ENCODE assay signal across 16 cellular contexts in the genomic region with DNA sequence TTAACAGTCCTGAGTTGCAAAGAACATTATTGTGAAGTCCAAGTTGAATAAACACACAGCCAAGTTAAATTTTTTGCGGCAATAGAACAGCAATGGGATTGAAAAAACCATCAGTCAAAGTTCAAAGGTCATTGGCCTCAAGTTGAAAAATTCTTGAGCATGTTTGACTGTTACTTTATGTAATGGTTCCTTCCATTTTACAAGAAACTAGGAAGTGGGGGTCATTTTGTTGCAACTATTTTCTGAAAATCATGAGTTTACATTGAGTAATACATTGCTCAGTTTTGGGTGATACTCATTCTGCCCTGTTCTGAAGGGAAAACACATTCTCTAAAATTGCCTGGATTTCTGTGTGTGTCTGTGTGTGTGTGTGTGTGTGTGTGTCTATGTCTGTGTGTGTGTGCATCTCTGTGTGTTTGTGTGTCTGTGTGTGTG. TPM values are rescaled to one million over a fixed set of nuclear protein-coding genes. Genes with fewer than 3 reads are reported as not detected.
DNase-seq lines count a peak whose midpoint lies in the region; ATAC-seq, FAIRE-seq and TF ChIP-seq lines count a peak whose summit lies in the region.
"Had no signal": no experiment of that assay in that cellular context is flagged by ENCODE, and none has a peak within 500 bp of the region (broad histone marks: within the 10 kb centered on the region; RNA-seq: fewer than 3 reads in every experiment).

No MANE protein-coding gene starts in this region.

- ATAC-seq in IMR-90 (ENCODE audit: low read depth) (no peak), GM12878 (no peak), right lobe of liver (peak in 3 of 4 donors; percentile 17 to 52 (median 50))

- no peak overlapping the region for H2AK5ac ChIP-seq in IMR-90 (ENCODE audit: low read depth, low read length)

- in situ Hi-C loops in IMR-90 (cut with MboI; ENCODE audit: low sequenced_read_pairs) (loop anchor here (5.0 kb wide), 1 partner anchor 192 kb away; no protein-coding TSS in a partner anchor), GM12878 (cut with MboI) (no loop called here), mammary epithelial cell (cut with MboI; ENCODE audit: low sequenced_read_pairs in 2 of 2) (no loop called here)

- no peak for FAIRE-seq in GM12878 (lab: Jason Lieb, UNC)
- FAIRE-seq: GM19239, keratinocyte had no signal

- no peaks in the 10 kb centered on the region for H3K27me3 ChIP-seq in CD4-positive, alpha-beta memory T cell (ENCODE audit: insufficient read depth, low read length)
- no peaks in the 10 kb centered on the region for H3K27me3 ChIP-seq in IMR-90 (ENCODE audit: control insufficient read depth, insufficient read depth, low read length)
- no peaks in the 10 kb centered on the region for H3K27me3 ChIP-seq in GM12878 (replicated peaks in 1 of 2; ENCODE audit: control insufficient read depth in 2 of 2, insufficient read depth in 2 of 2, low read length in 1 of 2)
- H3K27me3 ChIP-seq in right lobe of liver, result no peaks in the 10 kb centered on the region
- no peaks in the 10 kb centered on the region for H3K27me3 ChIP-seq in mammary epithelial cell (ENCODE audit: insufficient read depth, low read length)
- H3K27me3 ChIP-seq: right atrium auricular region had no signal

- DNase-seq in CD4-positive, alpha-beta memory T cell, result no peak
- DNase-seq in IMR-90 (no peak), GM12878 (ENCODE audit: low read depth, low spot score) (no peak), right lobe of liver (no peak), NCI-H345 treated with DMSO at 0.1 percent for 48 hours (lab: John Stamatoyannopoulos, UW; ENCODE audit: unreplicated experiment) (no peak), mammary epithelial cell (no peak), EL (no peak)
- DNase-seq: activated CD4-positive, CD25-positive, alpha-beta regulatory T cell treated with anti-CD3 and anti-CD28 coated beads, Interleukin-2, amount 50 U/mL, for 72 hours; DMS153; effector CD8-positive, alpha-beta T cell; stimulated activated CD4-positive, alpha-beta T cell treated with anti-CD3 and anti-CD28 coated beads, Interleukin-2, amount 100 ng/mL, for 24 hours had no signal

- intact Hi-C loops in CD4-positive, alpha-beta memory T cell (cut with micrococcal nuclease), result no loop called here
- intact Hi-C loops in IMR-90 (cut with micrococcal nuclease) (no loop called here), GM12878 (cut with micrococcal nuclease; ENCODE audit: unreplicated experiment) (no loop called here), right lobe of liver (cut with DNase I) (loop anchor here in 1 of 2 donors (10.0 kb wide), 1 partner anchor 55 kb away; no protein-coding TSS in a partner anchor), mammary epithelial cell (cut with micrococcal nuclease) (no loop called here)

- no peak overlapping the region for H3K4me3 Mint-ChIP-seq in CD4-positive, alpha-beta memory T cell
- H3K4me3 Mint-ChIP-seq: activated naive CD4-positive, alpha-beta T cell treated with anti-CD3 and anti-CD28 coated beads, Interleukin-2, amount 50 U/mL, for 24 hours had no signal

- TF ChIP-seq EP300 in GM12878 (IDR thresholded peaks at IDR 0.05; ENCODE audit: borderline replicate concordance in 1 of 2, control insufficient read depth in 1 of 2, low read depth in 2 of 2, low read length in 2 of 2), result no peak

- no peak for TF ChIP-seq POLR2A in IMR-90 (IDR thresholded peaks at IDR 0.05; ENCODE audit: low read depth, low read length)
- TF ChIP-seq POLR2A in GM12878 (IDR thresholded peaks at IDR 0.05; ENCODE audit: low read depth, low read length), result no peak
- TF ChIP-seq POLR2A in right lobe of liver (IDR thresholded peaks at IDR 0.05), result no peak

- H2BK20ac ChIP-seq in IMR-90 (ENCODE audit: low read depth, low read length), result no peak overlapping the region

- H4K8ac ChIP-seq in IMR-90 (ENCODE audit: low read depth in 2 of 2, low read length in 2 of 2), result no peak overlapping the region

- H2BK15ac ChIP-seq in IMR-90 (ENCODE audit: low read depth, low read length), result no peak overlapping the region

- no CpG with 5 or more reads among the region's 1 CpG for WGBS in IMR-90 (ENCODE audit: extremely low coverage in 2 of 2, insufficient read length in 1 of 2), 2 experiments
- 100% methylated on average over 1 of the region's 1 CpG for WGBS in GM12878 (ENCODE audit: insufficient coverage, insufficient replicate concordance, low lambda C conversion rate, missing lambda C conversion rate)
- WGBS in right lobe of liver (ENCODE audit: insufficient coverage, low coverage, low lambda C conversion rate, missing lambda C conversion rate), result 7% methylated on average over 1 of the region's 1 CpG
- 64% methylated on average over 1 of the region's 1 CpG for WGBS in mammary epithelial cell (ENCODE audit: low coverage, missing lambda C conversion rate)

- no peak overlapping the region for H4K5ac ChIP-seq in IMR-90 (ENCODE audit: low read depth, low read length)

- H2AK9ac ChIP-seq in IMR-90 (replicated peaks; ENCODE audit: low read depth, low read length, poor library complexity), result no peak overlapping the region

- peak overlapping the region; percentile 41 for H2BK5ac ChIP-seq in IMR-90 (ENCODE audit: low read depth, low read length, poor library complexity, severe bottlenecking)

- H3K4me1 ChIP-seq in CD4-positive, alpha-beta memory T cell (ENCODE audit: insufficient read depth, low read length), result peaks cover 39% of the 10 kb centered on the region
- peaks cover 4% of the 10 kb centered on the region; the same call in 1 of the 2 replicates for H3K4me1 ChIP-seq in IMR-90 (ENCODE audit: control insufficient read depth, insufficient read depth, low read length)
- peaks cover 9% of the 10 kb centered on the region for H3K4me1 ChIP-seq in GM12878 (ENCODE audit: control insufficient read depth, insufficient read depth, low read length)
- H3K4me1 ChIP-seq in right lobe of liver, result peaks cover 0 to 46% (median 18%) of the 10 kb centered on the region in 4 donors
- peaks cover 13% of the 10 kb centered on the region for H3K4me1 ChIP-seq in mammary epithelial cell (ENCODE audit: insufficient read depth, low read length)

- dilution Hi-C loops in IMR-90 (cut with HindIII; ENCODE audit: low sequenced_read_pairs, unreplicated experiment), result no loop called here
- dilution Hi-C loops in mammary epithelial cell (cut with HindIII; ENCODE audit: low sequenced_read_pairs), result no loop called here

- H3K4me2 ChIP-seq in IMR-90 (ENCODE audit: low read depth, low read length) (no peak overlapping the region), GM12878 (ENCODE audit: control insufficient read depth, insufficient read depth) (no peak overlapping the region), mammary epithelial cell (ENCODE audit: insufficient read depth, low read depth, low read length) (no peak overlapping the region)

- H3K4me1 Mint-ChIP-seq in CD4-positive, alpha-beta memory T cell, result peaks cover 37 to 59% (median 48%) of the 10 kb centered on the region in 4 donors

- peaks cover 9 to 20% of the 10 kb centered on the region in 2 experiments for H3K79me1 ChIP-seq in IMR-90 (ENCODE audit: low read depth in 1 of 2, low read length in 2 of 2)

- no peak overlapping the region for H3K18ac ChIP-seq in IMR-90 (ENCODE audit: low read depth, low read length)

- BruUV-seq in IMR-90 (replicated peaks; lab: Mats Ljungman, UMichigan) (no TSS peak), GM12878 (replicated peaks; lab: Mats Ljungman, UMichigan) (no TSS peak), mammary epithelial cell (replicated peaks; lab: Mats Ljungman, UMichigan) (no TSS peak)

- peaks cover 7% of the 10 kb centered on the region; the same call in 1 of the 2 replicates for H3K9me1 ChIP-seq in IMR-90 (ENCODE audit: insufficient read depth, low read length)

- no peak overlapping the region for H3K14ac ChIP-seq in IMR-90 (replicated peaks; ENCODE audit: low read depth, low read length)

- H2AFZ ChIP-seq in IMR-90 (replicated peaks; ENCODE audit: low read length, poor library complexity) (no peak overlapping the region), GM12878 (ENCODE audit: control insufficient read depth, low read depth, low read length) (no peak overlapping the region), mammary epithelial cell (ENCODE audit: low read depth, low read length) (no peak overlapping the region)

- RAD21 ChIA-PET in GM12878 (lab: Charles Lee; ENCODE audit: unreplicated experiment), result interaction anchor here (1.3 kb wide), 1 partner anchor 34 kb away, joined by 3 read pairs; no protein-coding TSS in a partner anchor

- H3K4ac ChIP-seq in IMR-90 (ENCODE audit: low read depth, low read length), result no peak overlapping the region

- TF ChIP-seq CTCF in IMR-90 (conservative IDR thresholded peaks at IDR 0.05; ENCODE audit: low read depth, low read length), result no peak
- TF ChIP-seq CTCF in GM12878 (IDR thresholded peaks at IDR 0.05 in 2 of 3, conservative IDR thresholded peaks at IDR 0.05 in 1 of 3; ENCODE audit: control insufficient read depth in 2 of 3, extremely low read depth in 1 of 3, insufficient read depth in 1 of 3, low read depth in 3 of 3, low read length in 3 of 3), result no peak
- no peak for TF ChIP-seq CTCF in right lobe of liver (IDR thresholded peaks at IDR 0.05)
- no peak for TF ChIP-seq CTCF in mammary epithelial cell (conservative IDR thresholded peaks at IDR 0.05 in 1 of 2, IDR thresholded peaks at IDR 0.05 in 1 of 2; ENCODE audit: extremely low read depth in 1 of 2, insufficient read depth in 1 of 2, low read depth in 1 of 2, low read length in 2 of 2)

- no peak overlapping the region for H3K56ac ChIP-seq in IMR-90 (ENCODE audit: extremely low read depth, insufficient read depth, low read length)

- H3K9ac ChIP-seq in IMR-90 (ENCODE audit: low read depth, low read length), result no peak overlapping the region
- H3K9ac ChIP-seq in GM12878 (ENCODE audit: control insufficient read depth, insufficient read depth, low read length), result no peak overlapping the region
- H3K9ac ChIP-seq in mammary epithelial cell (ENCODE audit: insufficient read depth, low read length), result no peak overlapping the region

- H3K27me3 Mint-ChIP-seq in CD4-positive, alpha-beta memory T cell, result no peaks in the 10 kb centered on the region
- H3K27me3 Mint-ChIP-seq: activated naive CD4-positive, alpha-beta T cell treated with anti-CD3 and anti-CD28 coated beads, Interleukin-2, amount 50 U/mL, for 24 hours had no signal

- no peaks in the 10 kb centered on the region for H4K20me1 ChIP-seq in IMR-90 (ENCODE audit: insufficient read depth, low read length)
- H4K20me1 ChIP-seq in GM12878 (ENCODE audit: control insufficient read depth, insufficient read depth), result no peaks in the 10 kb centered on the region
- no peaks in the 10 kb centered on the region for H4K20me1 ChIP-seq in mammary epithelial cell (ENCODE audit: insufficient read depth, low read length)

- no peak overlapping the region for H4K91ac ChIP-seq in IMR-90 (ENCODE audit: insufficient read depth, low read depth, low read length)

- TF ChIP-seq RAD21 in IMR-90 (IDR thresholded peaks at IDR 0.05; ENCODE audit: low read length), result no peak
- no peak for TF ChIP-seq RAD21 in GM12878 (IDR thresholded peaks at IDR 0.05; ENCODE audit: insufficient read depth, low read depth, low read length)

- POLR2A ChIA-PET in CD4-positive, alpha-beta memory T cell (lab: Charles Lee; ENCODE audit: partially characterized antibody), result interaction anchor here (0.9 kb wide), 1 partner anchor 57 kb away, joined by 3 read pairs; no protein-coding TSS in a partner anchor
- POLR2A ChIA-PET in IMR-90 (lab: Charles Lee; ENCODE audit: unreplicated experiment) (no interaction called here), GM12878 (lab: Charles Lee) (interaction anchor here (1.2 kb wide), 1 partner anchor 34 kb away, joined by 3 read pairs; no protein-coding TSS in a partner anchor)

- CTCF ChIA-PET in CD4-positive, alpha-beta memory T cell (lab: Charles Lee; ENCODE audit: partially characterized antibody), result no interaction called here
- CTCF ChIA-PET in IMR-90 (lab: Yijun Ruan, JAX), result interaction anchor here (0.6 kb wide), 1 partner anchor 99 kb away, joined by 4 read pairs; no protein-coding TSS in a partner anchor
- CTCF ChIA-PET in GM12878 (lab: Yijun Ruan, JAX), result no interaction called here
- CTCF ChIA-PET in mammary epithelial cell (lab: Charles Lee; ENCODE audit: low non-redundant PET), result no interaction called here

- H3K23ac ChIP-seq in IMR-90 (ENCODE audit: low read depth, low read length), result no peak overlapping the region; the same call in 1 of the 2 replicates

- H3K79me2 ChIP-seq in GM12878 (ENCODE audit: control insufficient read depth, insufficient read depth, low read length), result peaks cover 29% of the 10 kb centered on the region
- peaks cover 22% of the 10 kb centered on the region for H3K79me2 ChIP-seq in mammary epithelial cell (ENCODE audit: insufficient read depth, low read length)

- SMC1A ChIA-PET in GM12878 (lab: Charles Lee; ENCODE audit: uncharacterized antibody, unreplicated experiment), result interaction anchor here (1.0 to 2.2 kb wide), 4 partner anchors 32 to 215 kb away, joined by 3 to 7 read pairs (median 4); no protein-coding TSS in a partner anchor

- peaks cover 0 to 3% (median 0%) of the 10 kb centered on the region in 8 donors for H3K9me3 Mint-ChIP-seq in CD4-positive, alpha-beta memory T cell

- no peak overlapping the region for H3K4me3 ChIP-seq in CD4-positive, alpha-beta memory T cell (ENCODE audit: low read length in 2 of 2)
- no peak overlapping the region for H3K4me3 ChIP-seq in IMR-90 (ENCODE audit: insufficient read depth, low read depth, low read length)
- no peak overlapping the region for H3K4me3 ChIP-seq in GM12878
- H3K4me3 ChIP-seq in right lobe of liver, result no peak overlapping the region
- H3K4me3 ChIP-seq in mammary epithelial cell (replicated peaks in 1 of 3; ENCODE audit: insufficient read depth in 1 of 3, low read depth in 2 of 3, low read length in 3 of 3), result no peak overlapping the region
- H3K4me3 ChIP-seq: right atrium auricular region, thoracic aorta had no signal

- no peak overlapping the region for H3K27ac ChIP-seq in CD4-positive, alpha-beta memory T cell (ENCODE audit: low read depth, low read length)
- H3K27ac ChIP-seq in IMR-90 (ENCODE audit: insufficient read depth, low read length) (no peak overlapping the region), GM12878 (ENCODE audit: control insufficient read depth, insufficient read depth) (no peak overlapping the region), right lobe of liver (peak overlapping the region in 1 of 3 donors; percentile 61), mammary epithelial cell (ENCODE audit: insufficient read depth, low read depth, low read length) (no peak overlapping the region)
- H3K27ac ChIP-seq: right atrium auricular region, thoracic aorta had no signal

- no peaks in the 10 kb centered on the region for H3K36me3 ChIP-seq in CD4-positive, alpha-beta memory T cell (ENCODE audit: insufficient read depth, low read length)
- H3K36me3 ChIP-seq in IMR-90 (ENCODE audit: control insufficient read depth, insufficient read depth, low read length), result no peaks in the 10 kb centered on the region
- H3K36me3 ChIP-seq in GM12878 (ENCODE audit: control insufficient read depth in 2 of 2, insufficient read depth in 2 of 2, low read length in 1 of 2), result peaks cover 0 to 11% of the 10 kb centered on the region in 2 experiments; a peak in 1 of 4 replicates
- no peaks in the 10 kb centered on the region for H3K36me3 ChIP-seq in right lobe of liver
- H3K36me3 ChIP-seq in mammary epithelial cell (ENCODE audit: insufficient read depth, low read length), result no peaks in the 10 kb centered on the region
- H3K36me3 ChIP-seq: right atrium auricular region, thoracic aorta had no signal

- peaks cover 16 to 23% of the 10 kb centered on the region in 2 donors for H3K36me3 Mint-ChIP-seq in CD4-positive, alpha-beta memory T cell

- H3K9me3 ChIP-seq in CD4-positive, alpha-beta memory T cell (ENCODE audit: control insufficient read depth in 1 of 2, low read length in 2 of 2), result no peaks in the 10 kb centered on the region
- H3K9me3 ChIP-seq in IMR-90 (ENCODE audit: control insufficient read depth, insufficient read depth, low read length), result no peaks in the 10 kb centered on the region
- H3K9me3 ChIP-seq in GM12878 (replicated peaks; ENCODE audit: control insufficient read depth, insufficient read depth, low read length), result peaks cover 7% of the 10 kb centered on the region; the same call in 2 of the 3 replicates
- H3K9me3 ChIP-seq in right lobe of liver, result no peaks in the 10 kb centered on the region
- H3K9me3 ChIP-seq in mammary epithelial cell (replicated peaks; ENCODE audit: insufficient read depth, low read length), result no peaks in the 10 kb centered on the region
- H3K9me3 ChIP-seq: right atrium auricular region, thoracic aorta had no signal

- no peak overlapping the region for H2BK120ac ChIP-seq in IMR-90 (ENCODE audit: low read depth, low read length)

- peak overlapping the region in 4 of 7 donors; percentile 3 to 67 (median 32) for H3K27ac Mint-ChIP-seq in CD4-positive, alpha-beta memory T cell

RNA-seq across cellular contexts. Expression of a gene that starts 5.2 kb away (rescaled TPM):
- total RNA-seq in CD4-positive, alpha-beta memory T cell, result 10 to 100 TPM; 66.7 to 70.4 TPM
- polyA plus RNA-seq in CD4-positive, alpha-beta memory T cell, result 10 to 100 TPM; 72.6 to 87.2 TPM
- total RNA-seq in IMR-90 (2012; rRNA removed) (20.3 and 21.9 TPM in 2 replicates), GM12878 (2014; rRNA removed) (44.7 and 45.1 TPM in 2 replicates), GM12878 (2014; rRNA removed; fragmentation: Illumina TruSeq; extraction: Trizol) (51.1 and 51.9 TPM in 2 replicates), GM12878 (2021) (52.2 and 65.7 TPM in 2 replicates), right lobe of liver (10 to 100 TPM; 16.9 to 29.0 (median 21.3) TPM), mammary epithelial cell (10 to 100 TPM; 22.0 to 23.3 TPM)
- polyA plus RNA-seq in IMR-90 (2012; rRNA removed) (16.5 and 20.6 TPM in 2 replicates), GM12878 (2011; rRNA removed) (90.3 and 99.3 TPM in 2 replicates), GM12878 (2014; fragmentation: Illumina TruSeq; extraction: Trizol) (79.9 and 96.4 TPM in 2 replicates), GM12878 (2014; fragmentation: Nextera tagmentation; extraction: Ambion mirVana) (10 to 100 TPM; 58.4 to 59.9 TPM), GM12878 (2014; rRNA removed) (46.6 and 52.8 TPM in 2 replicates), GM12878 (2016; fragmentation: Nextera tagmentation; extraction: Ambion mirVana) (10 to 100 TPM; 59.4 to 66.0 TPM), mammary epithelial cell (24.1 TPM)
- polyA plus RNA-seq in IMR-90 (2012; cell fraction: cytosol; rRNA removed), result 9.5 and 12.3 TPM in 2 replicates
- 9.2 and 22.4 TPM in 2 replicates for polyA plus RNA-seq in IMR-90 (2012; cell fraction: nucleus; rRNA removed; ENCODE audit: low replicate concordance)
- total RNA-seq in GM12878 (2013; cell fraction: nucleolus; rRNA removed), result 70.0 and 78.5 TPM in 2 replicates
- 39.3 TPM for polyA plus RNA-seq in GM12878 (2011; ENCODE audit: low read depth)
- 74.6 and 83.1 TPM in 2 replicates for polyA plus RNA-seq in GM12878 (2011; cell fraction: cytosol; rRNA removed)
- polyA plus RNA-seq in GM12878 (2011; cell fraction: nucleus; rRNA removed), result 54.1 and 58.8 TPM in 2 replicates
- 49.9 and 58.7 TPM in 2 replicates for polyA plus RNA-seq in GM12878 (2012)
- 79.3 and 83.9 TPM in 2 replicates for polyA minus RNA-seq in GM12878 (2011; rRNA and poly(A)+ RNA removed)
- polyA minus RNA-seq in GM12878 (2011; cell fraction: cytosol; rRNA and poly(A)+ RNA removed), result 40.8 and 41.5 TPM in 2 replicates
- 22.8 and 36.9 TPM in 2 replicates for polyA minus RNA-seq in GM12878 (2011; cell fraction: nucleus; rRNA and poly(A)+ RNA removed)
- polyA minus RNA-seq in mammary epithelial cell, result 31.3 TPM

Comparison
In these comparisons a context has a peak if more than half of its experiments do, and no peak if none do; other contexts are left out.
1. ATAC-seq: peak in right lobe of liver (3 of 4); none in IMR-90 (single experiment) and GM12878 (single experiment).